ENCODE assay signal across 7 cellular contexts in the genomic region with DNA sequence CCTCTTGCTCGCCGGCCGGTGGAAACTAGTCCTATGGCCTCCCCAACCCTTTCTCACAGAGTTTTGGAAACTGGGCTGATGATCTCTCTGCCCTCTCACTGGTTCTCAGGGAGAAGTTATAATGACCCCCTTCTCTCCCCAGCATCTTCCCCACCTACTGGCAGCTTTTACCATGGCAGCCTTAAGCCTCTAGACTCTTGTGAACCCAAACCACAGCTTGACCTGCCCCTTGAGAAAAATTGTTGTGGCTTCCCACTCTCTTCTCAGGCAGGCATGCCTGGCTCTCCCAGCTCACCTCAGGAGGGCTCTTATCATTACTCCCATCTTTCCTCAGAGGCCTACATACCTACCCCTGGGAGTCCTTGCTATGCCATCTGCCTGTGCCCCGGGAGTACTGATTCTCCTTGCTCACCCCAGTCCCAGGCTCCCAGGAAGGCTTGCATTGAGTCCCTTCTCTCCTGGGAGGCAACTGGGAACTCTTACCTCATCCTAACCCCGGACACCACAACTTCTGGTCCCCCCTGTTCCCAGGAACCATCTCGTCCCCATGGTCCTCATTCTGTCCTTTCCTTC. TPM values are rescaled to one million over a fixed set of nuclear protein-coding genes. Genes with fewer than 3 reads are reported as not detected.
A peak's percentile ranks its signal among the peaks of the same experiment; 100 is the strongest.
DNase-seq lines count a peak whose midpoint lies in the region; ATAC-seq, FAIRE-seq and TF ChIP-seq lines count a peak whose summit lies in the region.

No MANE protein-coding gene starts in this region.

- TF ChIP-seq POLR2A in GM12878 (IDR thresholded peaks at IDR 0.05; ENCODE audit: low read depth, low read length): no peak
- TF ChIP-seq POLR2A in lower leg skin (IDR thresholded peaks at IDR 0.05): no peak

- no peak overlapping the region for H2AFZ ChIP-seq in GM12878 (ENCODE audit: control insufficient read depth, low read depth, low read length)

- H3K9me3 ChIP-seq in GM12878 (replicated peaks; ENCODE audit: control insufficient read depth, insufficient read depth, low read length): no peaks in the 10 kb centered on the region
- no peaks in the 10 kb centered on the region for H3K9me3 ChIP-seq in pancreas

- peak; percentile 69 for DNase-seq in GM12865 (ENCODE audit: low read depth)
- DNase-seq in Jurkat, Clone E6-1 (ENCODE audit: low read depth, low spot score): peak; percentile 20
- peak; percentile 56 for DNase-seq in GM12878 (ENCODE audit: low read depth, low spot score)
- no peak for DNase-seq in natural killer cell
- no peak for DNase-seq in lower leg skin (ENCODE audit: low spot score in 2 of 2)
- no peak for DNase-seq in pancreas

- H3K27ac Mint-ChIP-seq in natural killer cell: peak overlapping the region; percentile 99

- H3K4me2 ChIP-seq in GM12878 (ENCODE audit: control insufficient read depth, insufficient read depth): peak overlapping the region; percentile 91

- TF ChIP-seq CTCF in GM12865 (IDR thresholded peaks at IDR 0.05; ENCODE audit: insufficient read depth, low read depth, low read length, missing control alignments) (peak; percentile 49), GM12878 (IDR thresholded peaks at IDR 0.05 in 2 of 3, conservative IDR thresholded peaks at IDR 0.05 in 1 of 3; ENCODE audit: control insufficient read depth in 2 of 3, extremely low read depth in 1 of 3, insufficient read depth in 1 of 3, low read depth in 3 of 3, low read length in 3 of 3) (peak; percentile 56 to 77 (median 59)), natural killer cell (IDR thresholded peaks at IDR 0.05) (peak; percentile 27), lower leg skin (IDR thresholded peaks at IDR 0.05) (no peak), pancreas (IDR thresholded peaks at IDR 0.05) (no peak)

- H3K4me3 Mint-ChIP-seq in natural killer cell: peak overlapping the region; percentile 100

- peak overlapping the region; percentile 97 for H3K9ac ChIP-seq in GM12878 (ENCODE audit: control insufficient read depth, insufficient read depth, low read length)

- H3K4me1 ChIP-seq in GM12878 (ENCODE audit: control insufficient read depth, insufficient read depth, low read length) (peaks cover 16% of the 10 kb centered on the region; the same call in 1 of the 2 replicates), pancreas (peaks cover 0 to 9% (median 0%) of the 10 kb centered on the region in 3 donors)

- SMC1A ChIA-PET in GM12878 (lab: Charles Lee; ENCODE audit: uncharacterized antibody, unreplicated experiment): interaction anchor here (0.5 to 11.1 kb wide), 9 partner anchors 8 to 670 kb away, joined by 3 to 141 read pairs (median 7); a partner anchor contains a TSS

- 87% methylated on average over 6 of the region's 6 CpGs for WGBS in GM12878 (ENCODE audit: insufficient coverage, insufficient replicate concordance, low lambda C conversion rate, missing lambda C conversion rate)
- WGBS in lower leg skin, 2 donors: 91 to 93% methylated on average over 6 of the region's 6 CpGs
- WGBS in pancreas, 2 donors: 89 to 91% methylated on average over 6 of the region's 6 CpGs

- H3K9me3 Mint-ChIP-seq in natural killer cell: no peaks in the 10 kb centered on the region

- intact Hi-C loops in GM12878 (cut with micrococcal nuclease; ENCODE audit: unreplicated experiment): loop anchor here (1.0 to 10.0 kb wide), 3 partner anchors 9 to 657 kb away; a partner anchor contains a TSS
- intact Hi-C loops in natural killer cell (cut with micrococcal nuclease): no loop called here
- intact Hi-C loops in lower leg skin (cut with DNase I; ENCODE audit: low total_unique reads): no loop called here
- intact Hi-C loops in pancreas (cut with DNase I): loop anchor here in 1 of 3 donors (10.0 kb wide), 1 partner anchor 97 kb away; a partner anchor contains a TSS

- FAIRE-seq in GM12878 (lab: Jason Lieb, UNC) (peak; percentile 57), pancreas (lab: Jason Lieb, UNC) (no peak)

- peaks cover 33 to 43% of the 10 kb centered on the region in 2 donors for H3K4me1 Mint-ChIP-seq in natural killer cell

- H3K27ac ChIP-seq in GM12878 (ENCODE audit: control insufficient read depth, insufficient read depth) (peak overlapping the region; percentile 97), pancreas (no peak overlapping the region)

- no peaks in the 10 kb centered on the region for H3K27me3 ChIP-seq in GM12878 (replicated peaks in 1 of 2; ENCODE audit: control insufficient read depth in 2 of 2, insufficient read depth in 2 of 2, low read length in 1 of 2)
- no peaks in the 10 kb centered on the region for H3K27me3 ChIP-seq in pancreas

- in situ Hi-C loops in GM12878 (cut with MboI): loop anchor here (5.0 kb wide), 1 partner anchor 40 kb away; a partner anchor contains a TSS

- peaks cover 62% of the 10 kb centered on the region for H3K79me2 ChIP-seq in GM12878 (ENCODE audit: control insufficient read depth, insufficient read depth, low read length)

- CTCF ChIA-PET in GM12878 (lab: Yijun Ruan, JAX): interaction anchor here (0.7 to 11.4 kb wide), 15 partner anchors 9 to 118 kb away, joined by 3 to 267 read pairs (median 6); a partner anchor contains a TSS

- POLR2A ChIA-PET in GM12878 (lab: Charles Lee): interaction anchor here (0.6 to 5.1 kb wide), 6 partner anchors 9 to 406 kb away, joined by 3 to 55 read pairs (median 28); a partner anchor contains a TSS

- peak; percentile 71 for ATAC-seq in GM12878
- peak in 2 of 3 donors; percentile 22 to 31 for ATAC-seq in natural killer cell
- ATAC-seq in pancreas: no peak
- no peak for ATAC-seq in GM19455 (IDR thresholded peaks at IDR 0.05; ENCODE audit: unreplicated experiment)

- H3K4me3 ChIP-seq in GM12865 (ENCODE audit: low read depth, low read length): peak overlapping the region; percentile 87
- H3K4me3 ChIP-seq in Jurkat, Clone E6-1 (ENCODE audit: low read length): no peak overlapping the region
- H3K4me3 ChIP-seq in GM12878: peak overlapping the region; percentile 80
- H3K4me3 ChIP-seq in lower leg skin (ENCODE audit: low read depth, poor library complexity, severe bottlenecking): no peak overlapping the region
- H3K4me3 ChIP-seq in pancreas: peak overlapping the region in 1 of 4 donors; percentile 79

- H3K27me3 Mint-ChIP-seq in natural killer cell (ENCODE audit: low read depth in 2 of 2): no peaks in the 10 kb centered on the region

- no peak; a peak in 1 of 4 replicates for TF ChIP-seq EP300 in GM12878 (IDR thresholded peaks at IDR 0.05; ENCODE audit: borderline replicate concordance in 1 of 2, control insufficient read depth in 1 of 2, low read depth in 2 of 2, low read length in 2 of 2)

- H4K20me1 ChIP-seq in GM12878 (ENCODE audit: control insufficient read depth, insufficient read depth): no peaks in the 10 kb centered on the region

- H3K36me3 ChIP-seq in GM12878 (ENCODE audit: control insufficient read depth in 2 of 2, insufficient read depth in 2 of 2, low read length in 1 of 2) (peaks cover 2 to 13% of the 10 kb centered on the region in 2 experiments; a peak in 2 of 4 replicates), pancreas (peaks cover 0 to 20% (median 4%) of the 10 kb centered on the region in 3 donors)

- TF ChIP-seq RAD21 in GM12878 (IDR thresholded peaks at IDR 0.05; ENCODE audit: insufficient read depth, low read depth, low read length): peak; percentile 50; the same call in 1 of the 2 replicates

- BruUV-seq in GM12878 (replicated peaks; lab: Mats Ljungman, UMichigan): no TSS peak

- RAD21 ChIA-PET in GM12878 (lab: Charles Lee; ENCODE audit: unreplicated experiment): interaction anchor here (1.4 to 5.6 kb wide), 7 partner anchors 10 to 97 kb away, joined by 5 to 49 read pairs (median 14); a partner anchor contains a TSS

- no peaks in the 10 kb centered on the region for H3K36me3 Mint-ChIP-seq in natural killer cell

RNA-seq across cellular contexts. Expression of a gene that starts 1.6 kb away (rescaled TPM):
- polyA plus RNA-seq in Jurkat, Clone E6-1 (2012; ENCODE audit: insufficient read depth, insufficient read length): 21.0 TPM
- total RNA-seq in GM12878 (2013; cell fraction: nucleolus; rRNA removed): 114 and 121 TPM in 2 replicates
- total RNA-seq in GM12878 (2014; rRNA removed): 27.7 and 31.0 TPM in 2 replicates
- total RNA-seq in GM12878 (2014; rRNA removed; fragmentation: Illumina TruSeq; extraction: Trizol): 24.9 and 25.3 TPM in 2 replicates
- total RNA-seq in GM12878 (2021): 31.4 and 31.8 TPM in 2 replicates
- polyA plus RNA-seq in GM12878 (2011; ENCODE audit: low read depth): 22.0 TPM
- 62.7 and 80.2 TPM in 2 replicates for polyA plus RNA-seq in GM12878 (2011; rRNA removed)
- polyA plus RNA-seq in GM12878 (2011; cell fraction: cytosol; rRNA removed): 88.7 and 90.7 TPM in 2 replicates
- polyA plus RNA-seq in GM12878 (2011; cell fraction: nucleus; rRNA removed): 59.9 and 67.7 TPM in 2 replicates
- 20.9 and 28.7 TPM in 2 replicates for polyA plus RNA-seq in GM12878 (2012)
- polyA plus RNA-seq in GM12878 (2014; fragmentation: Illumina TruSeq; extraction: Trizol): 24.4 and 31.1 TPM in 2 replicates
- 10 to 100 TPM; 22.1 to 26.6 TPM for polyA plus RNA-seq in GM12878 (2014; fragmentation: Nextera tagmentation; extraction: Ambion mirVana)
- 30.1 and 36.0 TPM in 2 replicates for polyA plus RNA-seq in GM12878 (2014; rRNA removed)
- polyA plus RNA-seq in GM12878 (2016; fragmentation: Nextera tagmentation; extraction: Ambion mirVana): 10 to 100 TPM; 25.4 to 29.2 TPM
- polyA minus RNA-seq in GM12878 (2011; rRNA and poly(A)+ RNA removed): 170 and 217 TPM in 2 replicates
- polyA minus RNA-seq in GM12878 (2011; cell fraction: cytosol; rRNA and poly(A)+ RNA removed): 23.7 and 23.9 TPM in 2 replicates
- 38.7 and 43.4 TPM in 2 replicates for polyA minus RNA-seq in GM12878 (2011; cell fraction: nucleus; rRNA and poly(A)+ RNA removed)
- 10 to 100 TPM; 25.9 to 41.0 (median 36.3) TPM for total RNA-seq in natural killer cell
- total RNA-seq in lower leg skin: 10 to 100 TPM; 15.6 to 62.3 (median 22.9) TPM
- 10 to 100 TPM in 5 of 6 donors, 1 to 10 TPM in 1; 9.0 to 16.4 (median 11.5) TPM for total RNA-seq in pancreas
- 1 to 10 TPM; 8.1 to 9.4 TPM for polyA plus RNA-seq in pancreas

RNA-seq across cellular contexts. Expression of a gene that starts 38.7 kb away (rescaled TPM):
- polyA plus RNA-seq in Jurkat, Clone E6-1 (2012; ENCODE audit: insufficient read depth, insufficient read length): 682 TPM
- total RNA-seq in GM12878 (2013; cell fraction: nucleolus; rRNA removed): 169 and 182 TPM in 2 replicates
- 522 and 625 TPM in 2 replicates for total RNA-seq in GM12878 (2014; rRNA removed)
- total RNA-seq in GM12878 (2014; rRNA removed; fragmentation: Illumina TruSeq; extraction: Trizol): 582 and 603 TPM in 2 replicates
- 363 and 392 TPM in 2 replicates for total RNA-seq in GM12878 (2021)
- 2,257 TPM for polyA plus RNA-seq in GM12878 (2011; ENCODE audit: low read depth)
- polyA plus RNA-seq in GM12878 (2011; rRNA removed): 1,782 and 2,485 TPM in 2 replicates
- polyA plus RNA-seq in GM12878 (2011; cell fraction: cytosol; rRNA removed): 682 and 1,244 TPM in 2 replicates
- polyA plus RNA-seq in GM12878 (2011; cell fraction: nucleus; rRNA removed): 369 and 418 TPM in 2 replicates
- 583 and 710 TPM in 2 replicates for polyA plus RNA-seq in GM12878 (2012)
- 612 and 665 TPM in 2 replicates for polyA plus RNA-seq in GM12878 (2014; fragmentation: Illumina TruSeq; extraction: Trizol)
- polyA plus RNA-seq in GM12878 (2014; fragmentation: Nextera tagmentation; extraction: Ambion mirVana): 1,000 to 10,000 TPM; 1,451 to 1,539 TPM
- 516 and 647 TPM in 2 replicates for polyA plus RNA-seq in GM12878 (2014; rRNA removed)
- 100 to 1,000 TPM; 574 to 652 TPM for polyA plus RNA-seq in GM12878 (2016; fragmentation: Nextera tagmentation; extraction: Ambion mirVana)
- 164 and 195 TPM in 2 replicates for polyA minus RNA-seq in GM12878 (2011; rRNA and poly(A)+ RNA removed)
- 98.8 and 102 TPM in 2 replicates for polyA minus RNA-seq in GM12878 (2011; cell fraction: cytosol; rRNA and poly(A)+ RNA removed)
- 46.1 and 63.4 TPM in 2 replicates for polyA minus RNA-seq in GM12878 (2011; cell fraction: nucleus; rRNA and poly(A)+ RNA removed)
- total RNA-seq in natural killer cell: 100 to 1,000 TPM in 2 of 3 donors, 10 to 100 TPM in 1; 91.1 to 120 (median 107) TPM
- total RNA-seq in lower leg skin: 100 to 1,000 TPM; 223 to 278 (median 237) TPM
- total RNA-seq in pancreas: 10 to 100 TPM; 51.8 to 83.1 (median 69.2) TPM
- polyA plus RNA-seq in pancreas: 100 to 1,000 TPM; 141 to 183 TPM

RNA-seq across cellular contexts. Expression of a gene that starts 38.8 kb away (rescaled TPM):
- 28.3 TPM for polyA plus RNA-seq in Jurkat, Clone E6-1 (2012; ENCODE audit: insufficient read depth, insufficient read length)
- 65.4 and 65.5 TPM in 2 replicates for total RNA-seq in GM12878 (2013; cell fraction: nucleolus; rRNA removed)
- 62.7 and 65.7 TPM in 2 replicates for total RNA-seq in GM12878 (2014; rRNA removed)
- 35.1 and 36.3 TPM in 2 replicates for total RNA-seq in GM12878 (2014; rRNA removed; fragmentation: Illumina TruSeq; extraction: Trizol)
- 56.7 and 57.7 TPM in 2 replicates for total RNA-seq in GM12878 (2021)
- polyA plus RNA-seq in GM12878 (2011; ENCODE audit: low read depth): 25.2 TPM
- polyA plus RNA-seq in GM12878 (2011; rRNA removed): 25.3 and 43.3 TPM in 2 replicates
- 50.6 and 56.7 TPM in 2 replicates for polyA plus RNA-seq in GM12878 (2011; cell fraction: cytosol; rRNA removed)
- polyA plus RNA-seq in GM12878 (2011; cell fraction: nucleus; rRNA removed): 62.8 and 70.9 TPM in 2 replicates
- 42.1 and 42.9 TPM in 2 replicates for polyA plus RNA-seq in GM12878 (2012)
- polyA plus RNA-seq in GM12878 (2014; fragmentation: Illumina TruSeq; extraction: Trizol): 18.5 and 40.1 TPM in 2 replicates
- polyA plus RNA-seq in GM12878 (2014; fragmentation: Nextera tagmentation; extraction: Ambion mirVana): 10 to 100 TPM; 12.0 to 12.6 TPM
- 53.8 and 55.6 TPM in 2 replicates for polyA plus RNA-seq in GM12878 (2014; rRNA removed)
- 10 to 100 TPM; 67.3 to 79.9 TPM for polyA plus RNA-seq in GM12878 (2016; fragmentation: Nextera tagmentation; extraction: Ambion mirVana)
- polyA minus RNA-seq in GM12878 (2011; rRNA and poly(A)+ RNA removed): 40.8 and 80.5 TPM in 2 replicates
- polyA minus RNA-seq in GM12878 (2011; cell fraction: cytosol; rRNA and poly(A)+ RNA removed): 29.5 TPM in 2 replicates
- 21.6 and 34.4 TPM in 2 replicates for polyA minus RNA-seq in GM12878 (2011; cell fraction: nucleus; rRNA and poly(A)+ RNA removed)
- total RNA-seq in natural killer cell: 10 to 100 TPM; 35.0 to 43.9 (median 35.8) TPM
- 10 to 100 TPM; 74.6 to 87.8 (median 82.3) TPM for total RNA-seq in lower leg skin
- 10 to 100 TPM; 20.9 to 31.3 (median 26.2) TPM for total RNA-seq in pancreas
- 10 to 100 TPM; 19.8 to 30.3 TPM for polyA plus RNA-seq in pancreas

RNA-seq across cellular contexts. Expression of a gene that starts 51.9 kb away (rescaled TPM):
- 3.6 TPM for polyA plus RNA-seq in Jurkat, Clone E6-1 (2012; ENCODE audit: insufficient read depth, insufficient read length)
- 13.3 and 15.1 TPM in 2 replicates for total RNA-seq in GM12878 (2013; cell fraction: nucleolus; rRNA removed)
- total RNA-seq in GM12878 (2014; rRNA removed) (0.98 and 1.4 TPM in 2 replicates), GM12878 (2014; rRNA removed; fragmentation: Illumina TruSeq; extraction: Trizol) (0.22 TPM in 1 of 2 replicates, not detected in the other), GM12878 (2021) (0.72 and 0.77 TPM in 2 replicates), natural killer cell (1 to 10 TPM; 4.7 to 10.0 (median 7.9) TPM), lower leg skin (10 to 100 TPM; 26.3 to 30.7 (median 28.4) TPM), pancreas (10 to 100 TPM; 19.5 to 34.6 (median 24.7) TPM)
- 0.50 TPM for polyA plus RNA-seq in GM12878 (2011; ENCODE audit: low read depth)
- polyA plus RNA-seq in GM12878 (2011; rRNA removed) (1.7 and 2.5 TPM in 2 replicates), GM12878 (2014; fragmentation: Illumina TruSeq; extraction: Trizol) (0.11 and 0.37 TPM in 2 replicates), GM12878 (2014; fragmentation: Nextera tagmentation; extraction: Ambion mirVana) (under 1 TPM in 1 of 2 experiments, not detected in 1; 0.07 TPM), GM12878 (2014; rRNA removed) (0.52 and 0.64 TPM in 2 replicates), GM12878 (2016; fragmentation: Nextera tagmentation; extraction: Ambion mirVana) (under 1 TPM; 0.51 to 0.69 TPM), pancreas (100 to 1,000 TPM; 103 to 122 TPM)
- polyA plus RNA-seq in GM12878 (2011; cell fraction: cytosol; rRNA removed): 2.0 and 2.9 TPM in 2 replicates
- polyA plus RNA-seq in GM12878 (2011; cell fraction: nucleus; rRNA removed): 31.6 and 35.8 TPM in 2 replicates
- polyA plus RNA-seq in GM12878 (2012): 2.1 and 2.6 TPM in 2 replicates
- 0.88 and 4.1 TPM in 2 replicates for polyA minus RNA-seq in GM12878 (2011; rRNA and poly(A)+ RNA removed)
- polyA minus RNA-seq in GM12878 (2011; cell fraction: cytosol; rRNA and poly(A)+ RNA removed): 0.83 TPM in 1 of 2 replicates, not detected in the other
- 4.1 and 5.5 TPM in 2 replicates for polyA minus RNA-seq in GM12878 (2011; cell fraction: nucleus; rRNA and poly(A)+ RNA removed)

Comparison
In these comparisons a context has a peak if more than half of its experiments do, and no peak if none do; other contexts are left out.
1. DNase-seq: peak in GM12865 (single experiment), Jurkat, Clone E6-1 (single experiment) and GM12878 (single experiment); none in natural killer cell (single experiment), lower leg skin (0 of 2) and pancreas (0 of 6).
2. H3K4me3 ChIP-seq: peak in GM12865 (single experiment) and GM12878 (single experiment); none in Jurkat, Clone E6-1 (single experiment) and lower leg skin (single experiment).
3. CTCF ChIP-seq: peak in GM12865 (single experiment), GM12878 (3 of 3) and natural killer cell (single experiment); none in lower leg skin (0 of 3) and pancreas (0 of 4).
4. ATAC-seq: peak in GM12878 (single experiment) and natural killer cell (2 of 3); none in pancreas (0 of 4) and GM19455 (single experiment).